6 cellular contexts compared by ENCODE assay signal in genomic region chr3:166258293-166258850, GRCh38.
DNase-seq lines count a peak whose midpoint lies in the region; ATAC-seq, FAIRE-seq and TF ChIP-seq lines count a peak whose summit lies in the region.
"Not testable (repeated sequence)": the region's sequence is repeated elsewhere in the genome, so short reads cannot be mapped to it uniquely, and the experiment has no call there.

No MANE protein-coding gene starts in this region.

- peak overlapping the region; percentile 39; the same call in 1 of the 2 replicates for H3K4me2 ChIP-seq in K562 (ENCODE audit: insufficient read depth, low read length)

- CTCF ChIA-PET in K562 (lab: Yijun Ruan, JAX; ENCODE audit: low intra/inter-chr PET ratio) = not testable (repeated sequence)

- H3K4me1 ChIP-seq in K562 (replicated peaks in 1 of 2; ENCODE audit: control insufficient read depth in 2 of 2, insufficient read depth in 2 of 2, low read length in 2 of 2); kidney (ENCODE audit: control insufficient read depth in 1 of 2, insufficient read depth in 1 of 2, low read depth in 1 of 2, low read length in 2 of 2); spleen; upper lobe of right lung: not testable (repeated sequence)

- WGBS in K562 (ENCODE audit: insufficient coverage, low coverage, missing lambda C conversion rate) = 9% methylated on average over 16 of the region's 41 CpGs
- 90 to 96% (median 93%) methylated on average over 11 to 41 of the region's 41 CpGs for WGBS in spleen, 5 donors

- H3K4me3 Mint-ChIP-seq in type B pancreatic cell = not testable (repeated sequence)

- H3K4me3 ChIP-seq in K562 = peak overlapping the region; percentile 29; the same call in 1 of the 2 replicates
- H3K4me3 ChIP-seq in kidney (ENCODE audit: low read length in 2 of 2); spleen; upper lobe of right lung: not testable (repeated sequence)

- H3K36me3 Mint-ChIP-seq in type B pancreatic cell = not testable (repeated sequence)

- H3K9me3 Mint-ChIP-seq in type B pancreatic cell = not testable (repeated sequence)

- not testable (repeated sequence) for BruUV-seq in K562 (replicated peaks; lab: Mats Ljungman, UMichigan)

- not testable (repeated sequence) for H3K9me1 ChIP-seq in K562 (ENCODE audit: control insufficient read depth, insufficient read depth, low read length)

- FAIRE-seq in K562 (lab: Jason Lieb, UNC); kidney (lab: Jason Lieb, UNC): not testable (repeated sequence)

- not testable (repeated sequence) for ATAC-seq in K562, upper lobe of right lung

- H3K27ac Mint-ChIP-seq in type B pancreatic cell = not testable (repeated sequence)

- not testable (repeated sequence) for H3K27ac ChIP-seq in K562 (ENCODE audit: extremely low read depth, low read depth, low read length); kidney (ENCODE audit: low read depth in 2 of 2, low read length in 2 of 2); spleen; upper lobe of right lung

- H3K9ac ChIP-seq in K562 (ENCODE audit: insufficient read depth in 1 of 2, low read depth in 2 of 2, low read length in 2 of 2); kidney (ENCODE audit: low read length in 2 of 2): not testable (repeated sequence)

- not testable (repeated sequence) for H3K79me2 ChIP-seq in K562 (ENCODE audit: control insufficient read depth, insufficient read depth, low read length)

- not testable (repeated sequence) for TF ChIP-seq CTCF in K562 (IDR thresholded peaks at IDR 0.05 in 2 of 3, conservative IDR thresholded peaks at IDR 0.05 in 1 of 3; ENCODE audit: insufficient read depth in 2 of 3, low read depth in 1 of 3, low read length in 3 of 3); kidney (IDR thresholded peaks at IDR 0.05; ENCODE audit: borderline replicate concordance, extremely low read depth, insufficient read depth); spleen (IDR thresholded peaks at IDR 0.05 in 8 of 11, conservative IDR thresholded peaks at IDR 0.05 in 3 of 11); type B pancreatic cell (conservative IDR thresholded peaks at IDR 0.05); upper lobe of right lung (IDR thresholded peaks at IDR 0.05)

- not testable (repeated sequence) for TF ChIP-seq EP300 in K562 (IDR thresholded peaks at IDR 0.05; ENCODE audit: low read length)

- not testable (repeated sequence) for H3K27me3 ChIP-seq in K562 (ENCODE audit: control insufficient read depth in 2 of 2, insufficient read depth in 2 of 2, low read length in 2 of 2); spleen (replicated peaks in 1 of 7); upper lobe of right lung

- not testable (repeated sequence) for TF ChIP-seq RAD21 in K562 (CRISPR knock-in tag; conservative IDR thresholded peaks at IDR 0.05 in 1 of 2, IDR thresholded peaks at IDR 0.05 in 1 of 2)

- H3K9me3 ChIP-seq in K562 (replicated peaks; ENCODE audit: control insufficient read depth, insufficient read depth, low read depth, low read length); kidney (ENCODE audit: control insufficient read depth in 1 of 2, low read length in 2 of 2); spleen; upper lobe of right lung: not testable (repeated sequence)

- H3K36me3 ChIP-seq in K562 (ENCODE audit: control insufficient read depth, insufficient read depth, low read length); kidney (ENCODE audit: control insufficient read depth in 1 of 2, insufficient read depth in 2 of 2, low read length in 2 of 2); spleen; upper lobe of right lung: not testable (repeated sequence)

- not testable (repeated sequence) for H3K27me3 Mint-ChIP-seq in type B pancreatic cell

- not testable (repeated sequence) for H2AFZ ChIP-seq in K562 (ENCODE audit: low read depth, low read length)

- TF ChIP-seq POLR2A in K562 (conservative IDR thresholded peaks at IDR 0.05); spleen (IDR thresholded peaks at IDR 0.05): not testable (repeated sequence)

- H3K4me1 Mint-ChIP-seq in type B pancreatic cell (ENCODE audit: unreplicated experiment) = not testable (repeated sequence)

- in situ Hi-C loops in K562 (cut with MboI) = not testable (repeated sequence)

- POLR2A ChIA-PET in K562 (lab: Yijun Ruan, JAX) = not testable (repeated sequence)

- H4K20me1 ChIP-seq in K562 (replicated peaks; ENCODE audit: control insufficient read depth, insufficient read depth, low read length) = not testable (repeated sequence)

- intact Hi-C loops in K562 (cut with micrococcal nuclease); kidney (cut with DNase I); posterior vena cava (cut with DNase I); spleen (cut with DNase I; ENCODE audit: low total_unique reads); upper lobe of right lung (cut with DNase I): not testable (repeated sequence)

- not testable (repeated sequence) for DNase-seq in K562 (ENCODE audit: extremely low read depth in 1 of 4, low spot score in 3 of 4)
- peak; percentile 46 for DNase-seq in kidney
- peak; percentile 74 for DNase-seq in posterior vena cava (ENCODE audit: low spot score)
- DNase-seq in spleen = peak; percentile 67
- DNase-seq in type B pancreatic cell (ENCODE audit: extremely low spot score, unreplicated experiment) = peak; percentile 55
- peak; percentile 51 for DNase-seq in upper lobe of right lung

TF ChIP-seq in K562, 482 proteins besides CTCF, POLR2A, EP300 and RAD21:
- TF ChIP-seq POLR2G (IDR thresholded peaks at IDR 0.05; ENCODE audit: low read depth, low read length) (peak; percentile 41), PHF8 (IDR thresholded peaks at IDR 0.05; ENCODE audit: borderline replicate concordance, low read length) (peak; percentile 13; the same call in 1 of the 2 replicates), TFAP4 (CRISPR knock-in tag; IDR thresholded peaks at IDR 0.05; ENCODE audit: borderline replicate concordance) (peak; percentile 49)
TF ChIP-seq in K562: peak in this region for 3; not testable (repeated sequence) for 479.
